8 cellular contexts compared by ENCODE assay signal in the genomic region with DNA sequence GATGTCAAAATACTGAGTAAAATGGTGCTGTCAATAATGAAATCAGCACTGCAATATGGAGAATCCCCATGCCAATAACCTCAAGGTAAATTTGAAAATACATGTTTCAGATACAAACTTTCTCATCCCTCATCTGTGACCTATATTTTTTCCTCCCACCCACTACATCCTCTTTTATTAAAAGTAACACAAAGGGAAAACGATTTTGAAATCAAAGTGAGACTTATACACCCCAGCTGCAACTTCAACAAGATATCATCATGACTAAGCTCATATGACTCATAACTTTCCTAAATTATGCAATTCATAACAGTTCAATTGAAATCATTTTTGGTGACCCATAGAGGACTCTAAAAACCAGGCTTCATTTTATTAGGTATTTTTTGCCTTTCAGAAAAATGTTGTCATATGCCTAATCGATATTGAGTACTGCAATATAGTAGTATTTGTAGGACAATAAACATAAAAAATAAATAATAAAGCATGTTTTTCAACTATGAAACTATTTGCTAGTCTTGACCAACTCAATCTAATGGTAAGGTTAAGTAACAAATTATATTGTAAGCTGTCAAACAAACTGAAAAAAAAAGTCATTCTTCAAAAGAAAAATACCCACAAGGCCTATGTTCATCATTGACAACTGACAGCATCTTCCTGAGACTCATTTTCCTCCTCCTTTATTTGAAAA. TPM values are rescaled to one million over a fixed set of nuclear protein-coding genes. Genes with fewer than 3 reads are reported as not detected.
DNase-seq lines count a peak whose midpoint lies in the region; ATAC-seq and TF ChIP-seq lines count a peak whose summit lies in the region.

No MANE protein-coding gene starts in this region.

- H3K4me3 ChIP-seq in Peyer's patch (no peak overlapping the region), dorsolateral prefrontal cortex (peak overlapping the region in 6 of 59 donors; percentile 1 to 28 (median 6)), skin epidermis (no peak overlapping the region)

- H3K27me3 ChIP-seq in Peyer's patch (no peaks in the 10 kb centered on the region), dorsolateral prefrontal cortex (no peaks in the 10 kb centered on the region)

- TF ChIP-seq CTCF in GM20000 (IDR thresholded peaks at IDR 0.05; ENCODE audit: extremely low read depth, missing control alignments): no peak
- no peak for TF ChIP-seq CTCF in Peyer's patch (IDR thresholded peaks at IDR 0.05)
- TF ChIP-seq CTCF in dorsolateral prefrontal cortex (IDR thresholded peaks at IDR 0.05 in 54 of 56, conservative IDR thresholded peaks at IDR 0.05 in 2 of 56; ENCODE audit: low read depth in 1 of 56, partially characterized antibody in 56 of 56): no peak

- intact Hi-C loops in dorsolateral prefrontal cortex (cut with DNase I): loop anchor here (10.0 kb wide), 3 partner anchors 128 to 408 kb away; partner anchors contain the start of genes CPSF3 (in 1 of the 2) and ITGB1BP1 (in 1 of the 2)

- H3K36me3 ChIP-seq in Peyer's patch: no peaks in the 10 kb centered on the region

- H3K4me1 ChIP-seq in Peyer's patch: peaks cover 0 to 38% (median 22%) of the 10 kb centered on the region in 4 donors

- DNase-seq in GM20000 (ENCODE audit: low spot score) (peak; percentile 41), Peyer's patch (no peak), dorsolateral prefrontal cortex (no peak), NCI-H1092 treated with DMSO at 0.1 percent for 48 hours (lab: John Stamatoyannopoulos, UW) (no peak), GM19240 (ENCODE audit: insufficient read length, low spot score) (no peak)

- no peak for TF ChIP-seq POLR2A in Peyer's patch (IDR thresholded peaks at IDR 0.05)

- ATAC-seq in GM18520 (IDR thresholded peaks at IDR 0.05; ENCODE audit: unreplicated experiment) (no peak), GM19351 (IDR thresholded peaks at IDR 0.05; ENCODE audit: unreplicated experiment) (no peak)

- H3K27ac ChIP-seq in Peyer's patch (peak overlapping the region; percentile 37 to 95 (median 48)), dorsolateral prefrontal cortex (peak overlapping the region in 34 of 59 donors; percentile 3 to 72 (median 32)), skin epidermis (peak overlapping the region in 14 of 21 experiments; percentile 8 to 100 (median 51))

- H3K9me3 ChIP-seq in Peyer's patch: no peaks in the 10 kb centered on the region

RNA-seq across cellular contexts. Expression of gene ADAM17, which starts 3.0 kb away (rescaled TPM):
- 10 to 100 TPM; 10.5 to 45.4 (median 21.0) TPM for total RNA-seq in Peyer's patch
- total RNA-seq in dorsolateral prefrontal cortex: 10 to 100 TPM; 20.3 to 43.9 (median 31.0) TPM
